ENCODE assay signal across 21 cellular contexts in genomic region chr3:19342428-19342827, GRCh38.
DNase-seq lines count a peak whose midpoint lies in the region; ATAC-seq, FAIRE-seq and TF ChIP-seq lines count a peak whose summit lies in the region.
"Had no signal": no experiment of that assay in that cellular context is flagged by ENCODE, and none has a peak within 500 bp of the region (broad histone marks: within the 10 kb centered on the region; RNA-seq: fewer than 3 reads in every experiment).

No MANE protein-coding gene starts in this region.

- H3K79me2 ChIP-seq in SU-DHL-6 (ENCODE audit: insufficient read depth, low read length) = no peaks in the 10 kb centered on the region

- H3K9me3 ChIP-seq in SU-DHL-6 (ENCODE audit: insufficient read depth, low read length) (no peaks in the 10 kb centered on the region), mesenchymal stem cell (ENCODE audit: control insufficient read depth, low read length) (no peaks in the 10 kb centered on the region), pancreas (no peaks in the 10 kb centered on the region)
- H3K9me3 ChIP-seq: SK-N-SH had no signal

- peaks cover 37% of the 10 kb centered on the region for H3K4me1 Mint-ChIP-seq in stimulated activated memory B cell treated with anti-CD40 and anti-IgM and Interleukin-4, amounts not matched to agents 10 μg/mL and 1 μg/mL and 100 μg/mL, for 72 hours
- H3K4me1 Mint-ChIP-seq in activated CD4-positive, alpha-beta memory T cell treated with anti-CD3 and anti-CD28 coated beads for 36 hours (ENCODE audit: low read depth) = no peaks in the 10 kb centered on the region

- H3K9me3 Mint-ChIP-seq in stimulated activated memory B cell treated with anti-CD40 and anti-IgM and Interleukin-4, amounts not matched to agents 10 μg/mL and 1 μg/mL and 100 μg/mL, for 72 hours = peaks cover 3% of the 10 kb centered on the region
- no peaks in the 10 kb centered on the region for H3K9me3 Mint-ChIP-seq in activated CD4-positive, alpha-beta memory T cell treated with anti-CD3 and anti-CD28 coated beads for 36 hours
- H3K9me3 Mint-ChIP-seq: GM23338, T-cell had no signal

- CTCF ChIA-PET in activated CD4-positive, alpha-beta memory T cell treated with anti-CD3 and anti-CD28 coated beads for 36 hours (lab: Charles Lee) = no interaction called here

- no peak overlapping the region for H2BK5ac ChIP-seq in mesenchymal stem cell (ENCODE audit: low read depth, low read length, poor library complexity, severe bottlenecking)

- no peaks in the 10 kb centered on the region for H3K27me3 Mint-ChIP-seq in stimulated activated memory B cell treated with anti-CD40 and anti-IgM and Interleukin-4, amounts not matched to agents 10 μg/mL and 1 μg/mL and 100 μg/mL, for 72 hours
- peaks cover 1% of the 10 kb centered on the region for H3K27me3 Mint-ChIP-seq in activated CD4-positive, alpha-beta memory T cell treated with anti-CD3 and anti-CD28 coated beads for 36 hours
- H3K27me3 Mint-ChIP-seq: T-cell had no signal

- H3K79me1 ChIP-seq in mesenchymal stem cell (replicated peaks; ENCODE audit: low read length, poor library complexity, severe bottlenecking) = no peaks in the 10 kb centered on the region

- H4K20me1 ChIP-seq in SU-DHL-6 (ENCODE audit: low read depth, low read length) = no peaks in the 10 kb centered on the region

- H3K4ac ChIP-seq in mesenchymal stem cell (ENCODE audit: low read depth in 1 of 2, low read length in 2 of 2) = no peak overlapping the region

- ATAC-seq in GM18868 (IDR thresholded peaks at IDR 0.05; ENCODE audit: unreplicated experiment) (peak; percentile 69), HG02884 (IDR thresholded peaks at IDR 0.05; ENCODE audit: unreplicated experiment) (peak; percentile 55), pancreas (no peak)
- peak; percentile 80 for ATAC-seq in stimulated activated memory B cell treated with anti-CD40 and anti-IgM and Interleukin-4, amounts not matched to agents 10 μg/mL and 1 μg/mL and 100 μg/mL, for 72 hours
- ATAC-seq: GM23338, PC-3, T-cell had no signal

- no peak for FAIRE-seq in pancreas (lab: Jason Lieb, UNC)
- FAIRE-seq: D721Med had no signal

- no peaks in the 10 kb centered on the region for H3K36me3 Mint-ChIP-seq in stimulated activated memory B cell treated with anti-CD40 and anti-IgM and Interleukin-4, amounts not matched to agents 10 μg/mL and 1 μg/mL and 100 μg/mL, for 72 hours
- H3K36me3 Mint-ChIP-seq in activated CD4-positive, alpha-beta memory T cell treated with anti-CD3 and anti-CD28 coated beads for 36 hours = no peaks in the 10 kb centered on the region
- H3K36me3 Mint-ChIP-seq: T-cell had no signal

- no peak overlapping the region for H2BK12ac ChIP-seq in mesenchymal stem cell (ENCODE audit: low read length in 2 of 2)

- H3F3A ChIP-seq in SU-DHL-6 (ENCODE audit: insufficient read depth) = peaks cover 21% of the 10 kb centered on the region

- H3K27ac Mint-ChIP-seq in stimulated activated memory B cell treated with anti-CD40 and anti-IgM and Interleukin-4, amounts not matched to agents 10 μg/mL and 1 μg/mL and 100 μg/mL, for 72 hours = peak overlapping the region; percentile 66
- no peak overlapping the region for H3K27ac Mint-ChIP-seq in activated CD4-positive, alpha-beta memory T cell treated with anti-CD3 and anti-CD28 coated beads for 36 hours
- H3K27ac Mint-ChIP-seq: GM23338, T-cell had no signal

- H3K9ac ChIP-seq in SU-DHL-6 (ENCODE audit: low read length) (peak overlapping the region; percentile 9; the same call in 1 of the 2 replicates), mesenchymal stem cell (ENCODE audit: low read length) (no peak overlapping the region)
- H3K9ac ChIP-seq: KMS-11, SK-N-SH had no signal

- no peak overlapping the region for H3K14ac ChIP-seq in mesenchymal stem cell (ENCODE audit: low read length in 2 of 2)

- H3K18ac ChIP-seq in mesenchymal stem cell (ENCODE audit: low read depth in 1 of 2, low read length in 2 of 2) = no peak overlapping the region

- H4K8ac ChIP-seq in mesenchymal stem cell (ENCODE audit: low read length) = no peak overlapping the region

- H3K36me3 ChIP-seq in SU-DHL-6 (ENCODE audit: low read length) = peaks cover 4% of the 10 kb centered on the region
- no peaks in the 10 kb centered on the region for H3K36me3 ChIP-seq in mesenchymal stem cell (ENCODE audit: control insufficient read depth in 1 of 2, insufficient read depth in 2 of 2, low read depth in 1 of 2, low read length in 2 of 2)
- H3K36me3 ChIP-seq in pancreas = no peaks in the 10 kb centered on the region

- 76% methylated on average over 4 of the region's 5 CpGs for WGBS in mesenchymal stem cell
- WGBS in pancreas, 2 donors = 77 to 85% methylated on average over 5 of the region's 5 CpGs

- H4K91ac ChIP-seq in mesenchymal stem cell (ENCODE audit: low read length) = no peak overlapping the region

- H3K4me3 ChIP-seq in SU-DHL-6 (ENCODE audit: insufficient read depth, low read length, poor library complexity, severe bottlenecking) (peak overlapping the region; percentile 30), mesenchymal stem cell (ENCODE audit: insufficient read depth in 1 of 2, low read depth in 1 of 2, low read length in 2 of 2) (no peak overlapping the region), pancreas (no peak overlapping the region)
- H3K4me3 ChIP-seq: GM23338 had no signal

- no peak overlapping the region for H2BK15ac ChIP-seq in mesenchymal stem cell (ENCODE audit: low read depth, poor library complexity, severe bottlenecking)

- peak overlapping the region; percentile 5 for H2AFZ ChIP-seq in SU-DHL-6 (ENCODE audit: low read depth, low read length, severe bottlenecking)
- H2AFZ ChIP-seq in mesenchymal stem cell (ENCODE audit: low read depth, low read length) = no peak overlapping the region
- H2AFZ ChIP-seq: GM23338 had no signal

- H3K4me2 ChIP-seq in SU-DHL-6 (ENCODE audit: low read depth, low read length, poor library complexity, severe bottlenecking) = peak overlapping the region; percentile 94
- no peak overlapping the region for H3K4me2 ChIP-seq in mesenchymal stem cell (ENCODE audit: low read length, poor library complexity, severe bottlenecking)
- H3K4me2 ChIP-seq: GM23338, KMS-11, SK-N-SH had no signal

- no peak overlapping the region for H3K23ac ChIP-seq in mesenchymal stem cell (ENCODE audit: low read length in 2 of 2)

- no peak overlapping the region for H2BK120ac ChIP-seq in mesenchymal stem cell (ENCODE audit: low read depth, low read length)

- H3K27me3 ChIP-seq in SU-DHL-6 (ENCODE audit: low read length) = no peaks in the 10 kb centered on the region
- H3K27me3 ChIP-seq in mesenchymal stem cell (ENCODE audit: control insufficient read depth in 1 of 2, insufficient read depth in 1 of 2, low read length in 2 of 2) = no peaks in the 10 kb centered on the region
- no peaks in the 10 kb centered on the region for H3K27me3 ChIP-seq in pancreas

- DNase-seq in mesenchymal stem cell (no peak), pancreas (no peak)
- DNase-seq in activated CD4-positive, alpha-beta memory T cell treated with anti-CD3 and anti-CD28 coated beads for 36 hours = no peak
- DNase-seq: C1 segment of cervical spinal cord, HCEC 1CT, NCI-H146, NCI-H2029 treated with DMSO at 0.1 percent for 48 hours, NCI-H510A, NCI-H748 treated with DMSO at 0.1 percent for 48 hours, PC-3, RPMI8226, SHP77 treated with DMSO at 0.1 percent for 48 hours, SK-N-SH, T-cell had no signal

- H3K9me2 ChIP-seq in SU-DHL-6 (replicated peaks; ENCODE audit: insufficient read depth, low read length) = no peaks in the 10 kb centered on the region
- H3K9me2 ChIP-seq: SK-N-SH had no signal

- no peak overlapping the region for H2AK5ac ChIP-seq in mesenchymal stem cell (ENCODE audit: low read length, severe bottlenecking)

- TF ChIP-seq CTCF in SU-DHL-6 (IDR thresholded peaks at IDR 0.05; ENCODE audit: insufficient read depth, low read length, poor library complexity, severe bottlenecking) = no peak
- no peak for TF ChIP-seq CTCF in pancreas (IDR thresholded peaks at IDR 0.05)

- POLR2A ChIA-PET in activated CD4-positive, alpha-beta memory T cell treated with anti-CD3 and anti-CD28 coated beads for 36 hours (lab: Charles Lee) = no interaction called here

- H3K27ac ChIP-seq in SU-DHL-6 (ENCODE audit: low read depth, low read length) = peak overlapping the region; percentile 99
- no peak overlapping the region for H3K27ac ChIP-seq in mesenchymal stem cell (ENCODE audit: low read length, poor library complexity, severe bottlenecking)
- no peak overlapping the region for H3K27ac ChIP-seq in pancreas
- H3K27ac ChIP-seq: KMS-11 had no signal

- peak overlapping the region; percentile 28 for H3K4me3 Mint-ChIP-seq in stimulated activated memory B cell treated with anti-CD40 and anti-IgM and Interleukin-4, amounts not matched to agents 10 μg/mL and 1 μg/mL and 100 μg/mL, for 72 hours
- no peak overlapping the region for H3K4me3 Mint-ChIP-seq in activated CD4-positive, alpha-beta memory T cell treated with anti-CD3 and anti-CD28 coated beads for 36 hours
- H3K4me3 Mint-ChIP-seq: GM23338, T-cell had no signal

- H3K4me1 ChIP-seq in mesenchymal stem cell (ENCODE audit: control insufficient read depth, insufficient read depth, low read depth, low read length) (no peaks in the 10 kb centered on the region), pancreas (no peaks in the 10 kb centered on the region)

- intact Hi-C loops in activated CD4-positive, alpha-beta memory T cell treated with anti-CD3 and anti-CD28 coated beads for 36 hours (cut with micrococcal nuclease) = no loop called here
- intact Hi-C loops in pancreas (cut with DNase I) = no loop called here

Comparison
In these comparisons a context has a peak if more than half of its experiments do, and no peak if none do; other contexts are left out.
1. ATAC-seq: peak in GM18868 (single experiment), HG02884 (single experiment) and stimulated activated memory B cell treated with anti-CD40 and anti-IgM and Interleukin-4, amounts not matched to agents 10 μg/mL and 1 μg/mL and 100 μg/mL, for 72 hours (single experiment); none in pancreas (0 of 4).